Comparison of ENCODE assay signal across 29 cellular contexts in the genomic region with DNA sequence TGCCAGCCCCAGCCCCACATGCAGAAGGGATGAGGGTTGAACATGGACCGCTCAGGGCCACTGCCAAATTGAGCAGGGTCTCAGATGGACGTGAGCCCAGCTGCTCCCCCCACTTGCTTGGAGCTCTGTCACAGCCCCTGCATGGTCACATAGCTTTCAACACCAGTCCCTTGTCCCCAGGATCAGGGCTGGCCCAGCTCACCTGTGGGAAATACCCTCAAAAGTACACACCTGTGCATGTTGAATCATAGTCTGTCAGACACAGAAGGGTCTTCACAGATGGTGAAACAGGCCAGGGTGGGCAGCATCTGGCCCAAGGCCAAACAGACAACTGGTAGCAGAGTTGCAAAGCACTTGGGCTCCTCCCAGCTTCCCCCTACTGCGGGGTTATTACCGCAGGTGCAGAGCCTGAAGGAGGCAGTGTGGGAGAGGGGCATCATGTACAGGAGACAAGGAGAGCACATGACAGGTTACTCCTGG.
DNase-seq lines count a peak whose midpoint lies in the region; ATAC-seq and TF ChIP-seq lines count a peak whose summit lies in the region.
"Had no signal": no experiment of that assay in that cellular context is flagged by ENCODE, and none has a peak within 500 bp of the region (broad histone marks: within the 10 kb centered on the region; RNA-seq: fewer than 3 reads in every experiment).

No MANE protein-coding gene starts in this region.

- H3K27me3 ChIP-seq in GM23338 (ENCODE audit: insufficient read depth), result no peaks in the 10 kb centered on the region
- H3K27me3 ChIP-seq: pancreas, SJCRH30, uterus had no signal

- no peak overlapping the region for H3K27ac Mint-ChIP-seq in GM23338
- H3K27ac Mint-ChIP-seq: activated CD4-positive, alpha-beta T cell treated with anti-CD3 and anti-CD28 coated beads for 36 hours; activated naive CD4-positive, alpha-beta T cell treated with anti-CD3 and anti-CD28 coated beads for 36 hours; activated T-cell treated with anti-CD3 and anti-CD28 coated beads, Interleukin-2, amount 50 U/mL, for 72 hours; CD4-positive, alpha-beta T cell; immature natural killer cell; natural killer cell; stimulated activated naive B cell treated with anti-CD40 and anti-IgM and Interleukin-4, amounts not matched to agents 10 μg/mL and 1 μg/mL and 100 μg/mL, for 72 hours had no signal

- no peak overlapping the region for H3K4me3 Mint-ChIP-seq in GM23338
- H3K4me3 Mint-ChIP-seq: activated CD4-positive, alpha-beta T cell treated with anti-CD3 and anti-CD28 coated beads for 36 hours; activated naive CD4-positive, alpha-beta T cell treated with anti-CD3 and anti-CD28 coated beads for 36 hours; activated T-cell treated with anti-CD3 and anti-CD28 coated beads, Interleukin-2, amount 50 U/mL, for 72 hours; CD4-positive, alpha-beta T cell; immature natural killer cell; natural killer cell; stimulated activated naive B cell treated with anti-CD40 and anti-IgM and Interleukin-4, amounts not matched to agents 10 μg/mL and 1 μg/mL and 100 μg/mL, for 72 hours had no signal

- no peaks in the 10 kb centered on the region for H3K36me3 ChIP-seq in GM23338 (ENCODE audit: insufficient read depth)
- H3K36me3 ChIP-seq: brain microvascular endothelial cell, left ventricle myocardium inferior, pancreas, SJCRH30, spleen, uterus had no signal

- peaks cover 14% of the 10 kb centered on the region for H3K4me1 ChIP-seq in GM23338 (ENCODE audit: insufficient read depth)
- H3K4me1 ChIP-seq: foreskin keratinocyte, pancreas, SJCRH30, uterus had no signal

- H3K9me2 ChIP-seq in GM23338 (ENCODE audit: insufficient read depth), result no peaks in the 10 kb centered on the region

- no peak overlapping the region for H3K4me2 ChIP-seq in GM23338
- H3K4me2 ChIP-seq: KMS-11 had no signal

- H4K20me1 ChIP-seq in GM23338 (replicated peaks; ENCODE audit: insufficient read depth), result no peaks in the 10 kb centered on the region

- H3K27me3 Mint-ChIP-seq in GM23338 (ENCODE audit: insufficient read depth, low read depth, poor library complexity), result peaks cover 4% of the 10 kb centered on the region

- H3K4me3 ChIP-seq in GM23338, result no peak overlapping the region
- H3K4me3 ChIP-seq: left ventricle myocardium inferior, pancreas, SJCRH30, spleen, uterus had no signal

- H3F3A ChIP-seq in GM23338 (replicated peaks; ENCODE audit: low read depth), result no peaks in the 10 kb centered on the region

- TF ChIP-seq CTCF in GM23338 (conservative IDR thresholded peaks at IDR 0.05; ENCODE audit: low read depth in 2 of 2), result peak; percentile 19 to 61; a peak in 2 of 4 replicates

- no peaks in the 10 kb centered on the region for H3K36me3 Mint-ChIP-seq in GM23338 (ENCODE audit: low read depth)
- H3K36me3 Mint-ChIP-seq: immature natural killer cell; natural killer cell; stimulated activated naive B cell treated with anti-CD40 and anti-IgM and Interleukin-4, amounts not matched to agents 10 μg/mL and 1 μg/mL and 100 μg/mL, for 72 hours had no signal

- H3K27ac ChIP-seq in GM23338 (ENCODE audit: low read depth), result no peak overlapping the region
- H3K27ac ChIP-seq: brain microvascular endothelial cell, foreskin keratinocyte, KMS-11, left ventricle myocardium inferior, pancreas, SJCRH30, spleen, uterus had no signal

- ATAC-seq in GM23338, result peak; percentile 74
- ATAC-seq in HG02642 (IDR thresholded peaks at IDR 0.05; ENCODE audit: poor library complexity, unreplicated experiment), result no peak
- ATAC-seq: activated CD4-positive, alpha-beta T cell treated with anti-CD3 and anti-CD28 coated beads for 36 hours; activated T-cell treated with anti-CD3 and anti-CD28 coated beads, Interleukin-2, amount 50 U/mL, for 72 hours; foreskin keratinocyte; natural killer cell; pancreas; stimulated activated naive B cell treated with anti-CD40 and anti-IgM and Interleukin-4, amounts not matched to agents 10 μg/mL and 1 μg/mL and 100 μg/mL, for 72 hours had no signal

- H2AFZ ChIP-seq in GM23338, result no peak overlapping the region

- H3K79me2 ChIP-seq in GM23338 (replicated peaks; ENCODE audit: insufficient read depth), result no peaks in the 10 kb centered on the region

- peaks cover 14% of the 10 kb centered on the region for H3K4me1 Mint-ChIP-seq in GM23338
- H3K4me1 Mint-ChIP-seq: activated CD4-positive, alpha-beta T cell treated with anti-CD3 and anti-CD28 coated beads for 36 hours; stimulated activated naive B cell treated with anti-CD40 and anti-IgM and Interleukin-4, amounts not matched to agents 10 μg/mL and 1 μg/mL and 100 μg/mL, for 72 hours had no signal

- no peaks in the 10 kb centered on the region for H3K9me3 Mint-ChIP-seq in GM23338
- H3K9me3 Mint-ChIP-seq: activated naive CD4-positive, alpha-beta T cell treated with anti-CD3 and anti-CD28 coated beads for 36 hours; activated T-cell treated with anti-CD3 and anti-CD28 coated beads, Interleukin-2, amount 50 U/mL, for 72 hours; CD4-positive, alpha-beta T cell; immature natural killer cell; natural killer cell; stimulated activated naive B cell treated with anti-CD40 and anti-IgM and Interleukin-4, amounts not matched to agents 10 μg/mL and 1 μg/mL and 100 μg/mL, for 72 hours had no signal

- peak; percentile 3 for DNase-seq in AG20443 (ENCODE audit: low spot score)
- DNase-seq in GM23338 (ENCODE audit: low spot score), result peak; percentile 22
- peak; percentile 7 for DNase-seq in NCI-H82 treated with DMSO at 0.1 percent for 48 hours (lab: John Stamatoyannopoulos, UW; ENCODE audit: unreplicated experiment)
- DNase-seq in islet precursor cell, result peak; percentile 54
- no peak for DNase-seq in LoVo (ENCODE audit: low spot score)
- no peak for DNase-seq in AML-193 (lab: John Stamatoyannopoulos, UW)
- DNase-seq: activated CD4-positive, alpha-beta T cell treated with anti-CD3 and anti-CD28 coated beads for 36 hours; activated naive CD4-positive, alpha-beta T cell treated with anti-CD3 and anti-CD28 coated beads for 36 hours; activated T-cell treated with anti-CD3 and anti-CD28 coated beads, Interleukin-2, amount 50 U/mL, for 72 hours; brain microvascular endothelial cell; CD4-positive, alpha-beta T cell; DMS 273 treated with DMSO at 0.1 percent for 48 hours; effector CD8-positive, alpha-beta T cell; foreskin keratinocyte; immature natural killer cell; left ventricle myocardium inferior; midbrain; natural killer cell; NCI-H1092; NCI-H2081 treated with DMSO at 0.1 percent for 48 hours; NCI-H510A; pancreas; SJCRH30; spleen; stimulated activated CD4-positive, alpha-beta T cell treated with anti-CD3 and anti-CD28 coated beads, Interleukin-4, amount 100 ng/mL, for 1 hour; stimulated activated naive B cell treated with anti-CD40 and anti-IgM and Interleukin-4, amounts not matched to agents 10 μg/mL and 1 μg/mL and 100 μg/mL, for 72 hours; uterus had no signal

TF ChIP-seq in GM23338, 12 proteins besides CTCF, POLR2A, EP300 and RAD21:
- TF ChIP-seq EZH2phosphoT487 (IDR thresholded peaks at IDR 0.05; ENCODE audit: unreplicated experiment) (no peak), ZNF331 (CRISPR knock-in tag; IDR thresholded peaks at IDR 0.05; ENCODE audit: low read depth) (no peak), CREB1 (CRISPR knock-in tag; IDR thresholded peaks at IDR 0.05; ENCODE audit: low read depth) (no peak)

Comparison
In these comparisons a context has a peak if more than half of its experiments do, and no peak if none do; other contexts are left out.
1. DNase-seq: peak in AG20443 (single experiment), GM23338 (single experiment), NCI-H82 treated with DMSO at 0.1 percent for 48 hours (single experiment) and islet precursor cell (single experiment); none in LoVo (single experiment) and AML-193 (0 of 2).